1 cellular context compared by ENCODE assay signal in the genomic region with DNA sequence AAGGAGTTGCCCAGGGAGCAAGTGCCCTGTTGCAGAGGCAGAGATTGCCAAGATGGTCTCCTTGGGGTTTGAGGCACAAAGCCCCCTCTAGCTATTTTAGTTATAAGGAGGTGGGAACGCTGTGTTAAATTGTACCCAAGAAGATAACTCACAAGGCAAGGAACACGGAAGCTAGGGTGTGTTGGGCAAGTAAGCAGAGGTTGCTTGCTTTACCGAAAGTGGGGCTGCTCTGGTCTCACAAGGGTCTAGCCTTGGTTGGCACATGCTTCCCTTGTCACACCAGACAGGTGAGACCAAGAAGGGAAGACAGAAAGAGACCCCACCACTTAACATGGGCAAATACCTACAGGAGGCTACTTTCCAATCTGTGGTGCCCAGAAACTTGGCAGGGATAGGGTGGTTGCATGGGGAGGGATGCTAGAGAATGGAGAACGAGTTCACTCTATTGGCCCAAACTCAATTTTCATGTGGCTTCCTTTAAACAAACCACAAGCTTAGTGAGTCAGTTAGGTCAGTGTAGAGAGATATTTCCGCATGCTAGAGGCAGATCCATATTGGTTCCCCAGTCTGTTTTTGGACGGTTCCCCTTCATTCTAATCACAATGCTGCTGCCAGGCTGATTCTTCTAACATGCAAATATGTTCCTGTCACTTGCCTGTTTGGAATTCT.
TF ChIP-seq lines count a peak whose summit lies in the region.

No MANE protein-coding gene starts in this region.

TF ChIP-seq in HCT116, 20 proteins besides CTCF, POLR2A, EP300 and RAD21 (continued from another document):
- TF ChIP-seq, protein P1, sequence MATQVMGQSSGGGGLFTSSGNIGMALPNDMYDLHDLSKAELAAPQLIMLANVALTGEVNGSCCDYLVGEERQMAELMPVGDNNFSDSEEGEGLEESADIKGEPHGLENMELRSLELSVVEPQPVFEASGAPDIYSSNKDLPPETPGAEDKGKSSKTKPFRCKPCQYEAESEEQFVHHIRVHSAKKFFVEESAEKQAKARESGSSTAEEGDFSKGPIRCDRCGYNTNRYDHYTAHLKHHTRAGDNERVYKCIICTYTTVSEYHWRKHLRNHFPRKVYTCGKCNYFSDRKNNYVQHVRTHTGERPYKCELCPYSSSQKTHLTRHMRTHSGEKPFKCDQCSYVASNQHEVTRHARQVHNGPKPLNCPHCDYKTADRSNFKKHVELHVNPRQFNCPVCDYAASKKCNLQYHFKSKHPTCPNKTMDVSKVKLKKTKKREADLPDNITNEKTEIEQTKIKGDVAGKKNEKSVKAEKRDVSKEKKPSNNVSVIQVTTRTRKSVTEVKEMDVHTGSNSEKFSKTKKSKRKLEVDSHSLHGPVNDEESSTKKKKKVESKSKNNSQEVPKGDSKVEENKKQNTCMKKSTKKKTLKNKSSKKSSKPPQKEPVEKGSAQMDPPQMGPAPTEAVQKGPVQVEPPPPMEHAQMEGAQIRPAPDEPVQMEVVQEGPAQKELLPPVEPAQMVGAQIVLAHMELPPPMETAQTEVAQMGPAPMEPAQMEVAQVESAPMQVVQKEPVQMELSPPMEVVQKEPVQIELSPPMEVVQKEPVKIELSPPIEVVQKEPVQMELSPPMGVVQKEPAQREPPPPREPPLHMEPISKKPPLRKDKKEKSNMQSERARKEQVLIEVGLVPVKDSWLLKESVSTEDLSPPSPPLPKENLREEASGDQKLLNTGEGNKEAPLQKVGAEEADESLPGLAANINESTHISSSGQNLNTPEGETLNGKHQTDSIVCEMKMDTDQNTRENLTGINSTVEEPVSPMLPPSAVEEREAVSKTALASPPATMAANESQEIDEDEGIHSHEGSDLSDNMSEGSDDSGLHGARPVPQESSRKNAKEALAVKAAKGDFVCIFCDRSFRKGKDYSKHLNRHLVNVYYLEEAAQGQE (IDR thresholded peaks at IDR 0.05; ENCODE audit: low read depth), result no peak
- TF ChIP-seq, protein P2, sequence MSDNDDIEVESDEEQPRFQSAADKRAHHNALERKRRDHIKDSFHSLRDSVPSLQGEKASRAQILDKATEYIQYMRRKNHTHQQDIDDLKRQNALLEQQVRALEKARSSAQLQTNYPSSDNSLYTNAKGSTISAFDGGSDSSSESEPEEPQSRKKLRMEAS (IDR thresholded peaks at IDR 0.05), result no peak
- no peak for TF ChIP-seq CEBPB (IDR thresholded peaks at IDR 0.05; ENCODE audit: low read depth)
- no peak for TF ChIP-seq YY1 (IDR thresholded peaks at IDR 0.05; ENCODE audit: extremely low read depth, insufficient replicate concordance, low read depth, low read length)
TF ChIP-seq in HCT116: peak in this region for 0.
